Comparison of ENCODE assay signal across 1 cellular context in genomic region chr7:143924851-143925250, GRCh38.
TF ChIP-seq lines count a peak whose summit lies in the region.

No MANE protein-coding gene starts in this region.

TF ChIP-seq in SK-N-SH, 30 proteins besides CTCF, POLR2A, EP300 and RAD21:
- TF ChIP-seq, protein P1, sequence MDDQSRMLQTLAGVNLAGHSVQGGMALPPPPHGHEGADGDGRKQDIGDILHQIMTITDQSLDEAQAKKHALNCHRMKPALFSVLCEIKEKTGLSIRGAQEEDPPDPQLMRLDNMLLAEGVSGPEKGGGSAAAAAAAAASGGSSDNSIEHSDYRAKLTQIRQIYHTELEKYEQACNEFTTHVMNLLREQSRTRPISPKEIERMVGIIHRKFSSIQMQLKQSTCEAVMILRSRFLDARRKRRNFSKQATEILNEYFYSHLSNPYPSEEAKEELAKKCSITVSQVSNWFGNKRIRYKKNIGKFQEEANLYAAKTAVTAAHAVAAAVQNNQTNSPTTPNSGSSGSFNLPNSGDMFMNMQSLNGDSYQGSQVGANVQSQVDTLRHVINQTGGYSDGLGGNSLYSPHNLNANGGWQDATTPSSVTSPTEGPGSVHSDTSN (IDR thresholded peaks at IDR 0.05), result peak; percentile 30; the same call in 1 of the 2 replicates
- no peak for TF ChIP-seq FOXM1 (IDR thresholded peaks at IDR 0.05; ENCODE audit: low read depth)
